23 cellular contexts compared by ENCODE assay signal in the genomic region with DNA sequence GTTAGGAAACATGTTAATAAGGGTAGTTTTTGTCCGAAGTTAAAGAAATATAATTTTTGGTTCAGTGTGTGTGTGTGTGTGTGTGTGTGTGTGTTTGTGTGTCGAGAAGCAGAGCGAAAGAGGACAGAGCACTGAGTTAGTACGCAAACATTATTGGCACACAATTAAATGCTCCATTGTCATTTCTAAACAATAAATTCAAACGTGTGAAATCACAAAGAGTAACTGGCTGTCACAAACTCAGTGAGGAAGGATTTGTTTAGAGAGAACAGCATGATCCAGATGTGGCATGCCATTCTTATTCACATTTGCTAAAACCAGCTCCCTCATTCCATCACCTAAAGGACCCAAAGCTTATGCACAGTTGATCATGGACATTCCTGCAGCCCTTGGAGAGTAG.
"Had no signal": no experiment of that assay in that cellular context is flagged by ENCODE, and none has a peak within 500 bp of the region (broad histone marks: within the 10 kb centered on the region; RNA-seq: fewer than 3 reads in every experiment).

No MANE protein-coding gene starts in this region.

- H3K4me3 ChIP-seq: esophagus muscularis mucosa, heart left ventricle, mucosa of descending colon, pancreas, prostate gland, right lobe of liver, spleen, stomach, suprapubic skin, tibial nerve, upper lobe of right lung, vagina had no signal

- H3K27me3 Mint-ChIP-seq: central memory CD8-positive, alpha-beta T cell; effector memory CD8-positive, alpha-beta T cell; naive thymus-derived CD8-positive, alpha-beta T cell had no signal

- H3K36me3 ChIP-seq: esophagus muscularis mucosa, heart left ventricle, pancreas, prostate gland, right lobe of liver, spleen, stomach, suprapubic skin, tibial nerve, upper lobe of right lung, vagina had no signal

- H3K9me3 ChIP-seq: esophagus muscularis mucosa, heart left ventricle, mucosa of descending colon, pancreas, prostate gland, right lobe of liver, spleen, stomach, suprapubic skin, tibial nerve, upper lobe of right lung, vagina had no signal

- H3K4me1 Mint-ChIP-seq: central memory CD8-positive, alpha-beta T cell; naive thymus-derived CD8-positive, alpha-beta T cell; neural crest cell had no signal

- H3K27ac ChIP-seq: epithelial cell of prostate, esophagus muscularis mucosa, heart left ventricle, pancreas, prostate gland, right lobe of liver, spleen, stomach, suprapubic skin, tibial nerve, upper lobe of right lung, vagina had no signal

- FAIRE-seq: bronchial epithelial cell, pancreas had no signal

- H3K27ac Mint-ChIP-seq: effector memory CD8-positive, alpha-beta T cell; naive thymus-derived CD8-positive, alpha-beta T cell had no signal

- H3K36me3 Mint-ChIP-seq: naive thymus-derived CD8-positive, alpha-beta T cell had no signal

- H3K9me3 Mint-ChIP-seq: neural crest cell had no signal

- ATAC-seq: effector memory CD8-positive, alpha-beta T cell; heart left ventricle; mucosa of descending colon; naive thymus-derived CD8-positive, alpha-beta T cell; pancreas; right lobe of liver; upper lobe of right lung had no signal

- H3K27me3 ChIP-seq: esophagus muscularis mucosa, heart left ventricle, pancreas, right lobe of liver, spleen, stomach, suprapubic skin, tibial nerve, upper lobe of right lung, vagina had no signal

- H3K4me3 Mint-ChIP-seq: central memory CD8-positive, alpha-beta T cell; effector memory CD8-positive, alpha-beta T cell; naive thymus-derived CD8-positive, alpha-beta T cell; neural crest cell had no signal

- DNase-seq: effector memory CD8-positive, alpha-beta T cell; foreskin fibroblast; heart left ventricle; mucosa of descending colon; naive thymus-derived CD8-positive, alpha-beta T cell; pancreas; retina; right lobe of liver; spleen; stimulated activated CD4-positive, alpha-beta T cell treated with anti-CD3 and anti-CD28 coated beads, Interleukin-2, amount 100 ng/mL, for 24 hours; stimulated activated CD4-positive, alpha-beta T cell treated with anti-CD3 and anti-CD28 coated beads, Interleukin-4, amount 100 ng/mL, for 4 hours; stimulated activated naive CD4-positive, alpha-beta T cell; stomach; upper lobe of right lung had no signal

- H3K4me1 ChIP-seq: esophagus muscularis mucosa, heart left ventricle, pancreas, prostate gland, right lobe of liver, spleen, suprapubic skin, tibial nerve, upper lobe of right lung, vagina had no signal
